In the genomic region with DNA sequence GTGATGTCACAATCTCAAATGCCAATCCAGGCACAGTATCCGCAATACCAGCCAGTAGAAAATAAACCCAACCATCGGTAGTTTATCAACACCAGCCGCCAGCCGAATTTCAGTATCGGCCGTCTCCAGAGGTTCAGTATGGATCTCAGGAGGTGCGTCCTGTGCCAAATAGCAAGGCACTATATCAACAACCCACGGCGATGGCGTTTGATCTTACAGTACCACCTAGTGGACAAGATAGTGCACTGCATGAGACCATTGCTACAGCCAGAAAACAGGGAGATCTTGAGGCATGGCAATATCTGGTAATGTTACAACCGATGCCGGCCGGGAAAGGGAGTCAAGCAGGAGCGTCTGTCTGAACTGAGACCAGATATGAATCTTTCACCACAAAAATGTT, we compare ENCODE assay signal across 8 cellular contexts.
DNase-seq lines count a peak whose midpoint lies in the region; ATAC-seq, FAIRE-seq and TF ChIP-seq lines count a peak whose summit lies in the region.
"Not testable (repeated sequence)": the region's sequence is repeated elsewhere in the genome, so short reads cannot be mapped to it uniquely, and the experiment has no call there.

No MANE protein-coding gene starts in this region.

- H3F3A ChIP-seq in MM.1S (ENCODE audit: insufficient read depth, low read length) = not testable (repeated sequence)

- H3K9me3 Mint-ChIP-seq in activated CD4-positive, alpha-beta memory T cell treated with anti-CD3 and anti-CD28 coated beads for 36 hours = not testable (repeated sequence)

- not testable (repeated sequence) for H3K79me2 ChIP-seq in MM.1S (ENCODE audit: low read length)

- TF ChIP-seq EP300 in A549 (IDR thresholded peaks at IDR 0.05) = not testable (repeated sequence)

- POLR2A ChIA-PET in A549 (lab: Yijun Ruan, JAX); activated CD4-positive, alpha-beta memory T cell treated with anti-CD3 and anti-CD28 coated beads for 36 hours (lab: Charles Lee): not testable (repeated sequence)

- H3K27ac Mint-ChIP-seq in activated CD4-positive, alpha-beta memory T cell treated with anti-CD3 and anti-CD28 coated beads for 36 hours = not testable (repeated sequence)

- not testable (repeated sequence) for H3K9ac ChIP-seq in MM.1S (ENCODE audit: low read length)

- not testable (repeated sequence) for H3K9me2 ChIP-seq in MM.1S (replicated peaks; ENCODE audit: insufficient read depth, low read length)

- not testable (repeated sequence) for H3K4me1 ChIP-seq in A549; MM.1S (ENCODE audit: low read length)

- not testable (repeated sequence) for H3K27me3 ChIP-seq in MM.1S (replicated peaks; ENCODE audit: insufficient read depth, low read length)

- peak; percentile 21 to 30; a peak in 2 of 5 replicates for TF ChIP-seq RAD21 in A549 (conservative IDR thresholded peaks at IDR 0.05 in 1 of 2, IDR thresholded peaks at IDR 0.05 in 1 of 2)

- not testable (repeated sequence) for H2AFZ ChIP-seq in MM.1S (ENCODE audit: low read length)

- peak; percentile 19; the same call in 1 of the 3 replicates for TF ChIP-seq CTCF in A549 (IDR thresholded peaks at IDR 0.05)
- TF ChIP-seq CTCF in GM12864 (IDR thresholded peaks at IDR 0.05; ENCODE audit: low read depth, low read length, missing control alignments) = peak; percentile 44
- TF ChIP-seq CTCF in MM.1S (IDR thresholded peaks at IDR 0.05; ENCODE audit: low read length) = peak; percentile 37
- TF ChIP-seq CTCF in cardiac fibroblast (IDR thresholded peaks at IDR 0.05; ENCODE audit: low read depth, low read length) = peak; percentile 35

- not testable (repeated sequence) for ATAC-seq in A549

- intact Hi-C loops in activated CD4-positive, alpha-beta memory T cell treated with anti-CD3 and anti-CD28 coated beads for 36 hours (cut with micrococcal nuclease) = loop anchor here (10.0 kb wide), 1 partner anchor 55 kb away; no protein-coding TSS in a partner anchor
- intact Hi-C loops in head of caudate nucleus (cut with DNase I) = loop anchor here (10.0 kb wide), 1 partner anchor 125 kb away; no protein-coding TSS in a partner anchor

- TF ChIP-seq POLR2A in A549 (IDR thresholded peaks at IDR 0.05; ENCODE audit: low read length) = not testable (repeated sequence)

- not testable (repeated sequence) for H3K9me3 ChIP-seq in A549; MM.1S (replicated peaks; ENCODE audit: insufficient read depth, low read length)

- H3K36me3 Mint-ChIP-seq in activated CD4-positive, alpha-beta memory T cell treated with anti-CD3 and anti-CD28 coated beads for 36 hours = not testable (repeated sequence)

- not testable (repeated sequence) for H3K4me1 Mint-ChIP-seq in activated CD4-positive, alpha-beta memory T cell treated with anti-CD3 and anti-CD28 coated beads for 36 hours (ENCODE audit: low read depth)

- not testable (repeated sequence) for H4K20me1 ChIP-seq in MM.1S (ENCODE audit: insufficient read depth, low read length)

- H3K27me3 Mint-ChIP-seq in activated CD4-positive, alpha-beta memory T cell treated with anti-CD3 and anti-CD28 coated beads for 36 hours = not testable (repeated sequence)

- FAIRE-seq in A549 (lab: Jason Lieb, UNC) = not testable (repeated sequence)

- not testable (repeated sequence) for H3K27ac ChIP-seq in A549; MM.1S (ENCODE audit: low read length)

- 1% methylated on average over 4 of the region's 14 CpGs for WGBS in A549 (ENCODE audit: missing lambda C conversion rate)

- H3K36me3 ChIP-seq in MM.1S (replicated peaks; ENCODE audit: insufficient read depth, low read length) = not testable (repeated sequence)

- not testable (repeated sequence) for H3K4me3 Mint-ChIP-seq in activated CD4-positive, alpha-beta memory T cell treated with anti-CD3 and anti-CD28 coated beads for 36 hours

- H3K4me2 ChIP-seq in A549; MM.1S (ENCODE audit: low read depth, low read length): not testable (repeated sequence)

- CTCF ChIA-PET in A549 (lab: Yijun Ruan, JAX) = not testable (repeated sequence)
- CTCF ChIA-PET in activated CD4-positive, alpha-beta memory T cell treated with anti-CD3 and anti-CD28 coated beads for 36 hours (lab: Charles Lee) = interaction anchor here (0.8 to 2.5 kb wide), 4 partner anchors 127 to 355 kb away, joined by 3 to 18 read pairs (median 6); no protein-coding TSS in a partner anchor

- H3K4me3 ChIP-seq in A549; GM12864 (ENCODE audit: low read depth, low read length); MM.1S (ENCODE audit: low read length); cardiac fibroblast (replicated peaks in 1 of 2; ENCODE audit: low read depth in 2 of 2, low read length in 2 of 2): not testable (repeated sequence)

- peak in 1 of 2 experiments; percentile 0 for DNase-seq in A549 (ENCODE audit: low read depth in 1 of 2, low spot score in 1 of 2)
- DNase-seq in GM12864 (ENCODE audit: low read depth); MM.1S: not testable (repeated sequence)
- peak; percentile 23 for DNase-seq in activated CD4-positive, alpha-beta memory T cell treated with anti-CD3 and anti-CD28 coated beads for 36 hours
- peak in 1 of 2 donors; percentile 10 for DNase-seq in cardiac fibroblast (ENCODE audit: low read depth in 2 of 2)
- DNase-seq in head of caudate nucleus = peak in 31 of 42 donors; percentile 2 to 51 (median 20)
- DNase-seq in myocyte (ENCODE audit: low read depth) = peak; percentile 1
- DNase-seq in stimulated activated CD4-positive, alpha-beta T cell treated with anti-CD3 and anti-CD28 coated beads, Interleukin-15, amount 100 ng/mL, for 24 hours = peak; percentile 2
